18 cellular contexts compared by ENCODE assay signal in genomic region chr2:200708951-200709350, GRCh38.
DNase-seq lines count a peak whose midpoint lies in the region; ATAC-seq and TF ChIP-seq lines count a peak whose summit lies in the region.
"Had no signal": no experiment of that assay in that cellular context is flagged by ENCODE, and none has a peak within 500 bp of the region (broad histone marks: within the 10 kb centered on the region; RNA-seq: fewer than 3 reads in every experiment).

No MANE protein-coding gene starts in this region.

- no peak for TF ChIP-seq CTCF in chondrocyte (IDR thresholded peaks at IDR 0.05)
- no peak for TF ChIP-seq CTCF in transverse colon (IDR thresholded peaks at IDR 0.05)

- in situ Hi-C loops in transverse colon (cut with MboI; ENCODE audit: low pct_ligation_motif_present in 1 of 4, low pct_unique_long_range_greater_than_20kb in 1 of 4, low sequenced_read_pairs in 3 of 4), result loop anchor here in 2 of 4 donors (10.0 to 25.0 kb wide), 4 partner anchors 103 to 747 kb away; partner anchors contain the start of genes AOX1 (in 1 of the 2), BZW1 (in 1 of the 2), MAIP1 (in 1 of the 2) and TYW5 (in 1 of the 2)

- no peak for TF ChIP-seq POLR2A in transverse colon (IDR thresholded peaks at IDR 0.05)

- H3K4me3 Mint-ChIP-seq in activated CD4-positive, alpha-beta T cell treated with anti-CD3 and anti-CD28 coated beads for 36 hours, result no peak overlapping the region
- no peak overlapping the region for H3K4me3 Mint-ChIP-seq in activated CD4-positive, alpha-beta T cell treated with anti-CD3 and anti-CD28 coated beads, Interleukin-2, amount 10 ng/mL, durations not matched to agents 24 days and 14 days
- no peak overlapping the region for H3K4me3 Mint-ChIP-seq in chondrocyte (ENCODE audit: unreplicated experiment)
- no peak overlapping the region for H3K4me3 Mint-ChIP-seq in immature natural killer cell
- H3K4me3 Mint-ChIP-seq: CD4-positive, CD25-positive, alpha-beta regulatory T cell; CD8-positive, alpha-beta memory T cell; HFFc6 had no signal

- H3K4me1 ChIP-seq in BLaER1 (peaks cover 93% of the 10 kb centered on the region), transverse colon (peaks cover 0 to 20% (median 10%) of the 10 kb centered on the region in 4 donors)
- H3K4me1 ChIP-seq: HAP-1 had no signal

- H3K4me3 ChIP-seq in BLaER1 (no peak overlapping the region), transverse colon (no peak overlapping the region)
- H3K4me3 ChIP-seq: A549, GM23248, HAP-1 had no signal

- 80 to 89% methylated on average over 1 of the region's 1 CpG for WGBS in transverse colon (ENCODE audit: low coverage in 1 of 2), 2 donors

- H4K20me1 ChIP-seq in BLaER1, result peaks cover 32% of the 10 kb centered on the region; the same call in 1 of the 2 replicates

- CTCF ChIA-PET in activated CD4-positive, alpha-beta T cell treated with anti-CD3 and anti-CD28 coated beads for 36 hours (lab: Charles Lee), result interaction anchor here (0.6 to 0.7 kb wide), 2 partner anchors 24 to 1059 kb away, joined by 3 read pairs; no protein-coding TSS in a partner anchor

- DNase-seq in activated CD4-positive, alpha-beta T cell treated with anti-CD3 and anti-CD28 coated beads for 36 hours, result no peak
- DNase-seq in activated CD4-positive, alpha-beta T cell treated with anti-CD3 and anti-CD28 coated beads, Interleukin-2, amount 10 ng/mL, durations not matched to agents 24 days and 14 days, result no peak
- DNase-seq in NCI-H460 (ENCODE audit: extremely low read depth, low read depth) (peak; percentile 68), chondrocyte (ENCODE audit: low spot score) (no peak), transverse colon (no peak), immature natural killer cell (no peak)
- DNase-seq: C1 segment of cervical spinal cord; CD4-positive, CD25-positive, alpha-beta regulatory T cell; CD8-positive, alpha-beta memory T cell; COR-L47; GM23248; HFFc6; IMR-90 had no signal

- peaks cover 68% of the 10 kb centered on the region for H3K4me1 Mint-ChIP-seq in activated CD4-positive, alpha-beta T cell treated with anti-CD3 and anti-CD28 coated beads for 36 hours
- H3K4me1 Mint-ChIP-seq in activated CD4-positive, alpha-beta T cell treated with anti-CD3 and anti-CD28 coated beads, Interleukin-2, amount 10 ng/mL, durations not matched to agents 24 days and 14 days, result peaks cover 30% of the 10 kb centered on the region
- peaks cover 16% of the 10 kb centered on the region for H3K4me1 Mint-ChIP-seq in chondrocyte (ENCODE audit: low read depth)
- peaks cover 13 to 18% of the 10 kb centered on the region in 2 donors for H3K4me1 Mint-ChIP-seq in immature natural killer cell

- H3K36me3 Mint-ChIP-seq in activated CD4-positive, alpha-beta T cell treated with anti-CD3 and anti-CD28 coated beads for 36 hours (ENCODE audit: low read depth), result no peaks in the 10 kb centered on the region
- H3K36me3 Mint-ChIP-seq in activated CD4-positive, alpha-beta T cell treated with anti-CD3 and anti-CD28 coated beads, Interleukin-2, amount 10 ng/mL, durations not matched to agents 24 days and 14 days (ENCODE audit: low read depth), result no peaks in the 10 kb centered on the region
- no peaks in the 10 kb centered on the region for H3K36me3 Mint-ChIP-seq in chondrocyte (ENCODE audit: low read depth)
- H3K36me3 Mint-ChIP-seq in immature natural killer cell, result peaks cover 0 to 4% (median 0%) of the 10 kb centered on the region in 3 donors
- H3K36me3 Mint-ChIP-seq: CD4-positive, CD25-positive, alpha-beta regulatory T cell; CD8-positive, alpha-beta memory T cell had no signal

- ATAC-seq in activated CD4-positive, alpha-beta T cell treated with anti-CD3 and anti-CD28 coated beads for 36 hours, result no peak
- ATAC-seq in GM19397 (IDR thresholded peaks at IDR 0.05; ENCODE audit: unreplicated experiment), result no peak
- ATAC-seq: A549 had no signal

- no peak for TF ChIP-seq EP300 in transverse colon (IDR thresholded peaks at IDR 0.05; ENCODE audit: low read depth)

- peak overlapping the region; percentile 38 for H3K27ac Mint-ChIP-seq in activated CD4-positive, alpha-beta T cell treated with anti-CD3 and anti-CD28 coated beads for 36 hours
- H3K27ac Mint-ChIP-seq in activated CD4-positive, alpha-beta T cell treated with anti-CD3 and anti-CD28 coated beads, Interleukin-2, amount 10 ng/mL, durations not matched to agents 24 days and 14 days, result no peak overlapping the region
- H3K27ac Mint-ChIP-seq in chondrocyte (ENCODE audit: unreplicated experiment) (peak overlapping the region; percentile 57), immature natural killer cell (peak overlapping the region in 3 of 6 donors; percentile 57 to 71 (median 69))
- H3K27ac Mint-ChIP-seq: CD4-positive, CD25-positive, alpha-beta regulatory T cell; CD8-positive, alpha-beta memory T cell; HFFc6 had no signal

- peak overlapping the region; percentile 69 for H3K4me2 ChIP-seq in BLaER1
- H3K4me2 ChIP-seq: A549 had no signal

- H3K27me3 Mint-ChIP-seq in activated CD4-positive, alpha-beta T cell treated with anti-CD3 and anti-CD28 coated beads for 36 hours, result no peaks in the 10 kb centered on the region
- H3K27me3 Mint-ChIP-seq in activated CD4-positive, alpha-beta T cell treated with anti-CD3 and anti-CD28 coated beads, Interleukin-2, amount 10 ng/mL, durations not matched to agents 24 days and 14 days, result no peaks in the 10 kb centered on the region
- peaks cover 5% of the 10 kb centered on the region for H3K27me3 Mint-ChIP-seq in chondrocyte (ENCODE audit: low read depth)
- peaks cover 6 to 10% (median 9%) of the 10 kb centered on the region in 3 donors for H3K27me3 Mint-ChIP-seq in immature natural killer cell (ENCODE audit: low read depth in 3 of 3)

- H3K9ac ChIP-seq in BLaER1, result no peak overlapping the region
- H3K9ac ChIP-seq: GM23248 had no signal

- H3K27me3 ChIP-seq in BLaER1 (no peaks in the 10 kb centered on the region), transverse colon (no peaks in the 10 kb centered on the region)

- intact Hi-C loops in activated CD4-positive, alpha-beta T cell treated with anti-CD3 and anti-CD28 coated beads for 36 hours (cut with DNase I, micrococcal nuclease), result no loop called here
- intact Hi-C loops in activated CD4-positive, alpha-beta T cell treated with anti-CD3 and anti-CD28 coated beads, Interleukin-2, amount 10 ng/mL, durations not matched to agents 24 days and 14 days (cut with micrococcal nuclease), result no loop called here
- intact Hi-C loops in transverse colon (cut with DNase I; ENCODE audit: low total_unique reads), result loop anchor here (10.0 kb wide), 1 partner anchor 124 kb away; the partner anchor contains the start of gene AOX1

- peaks cover 6% of the 10 kb centered on the region; the same call in 1 of the 2 replicates for H3K36me3 ChIP-seq in BLaER1
- H3K36me3 ChIP-seq in transverse colon, result no peaks in the 10 kb centered on the region
- H3K36me3 ChIP-seq: HAP-1 had no signal

- no peaks in the 10 kb centered on the region for H3K9me3 ChIP-seq in BLaER1
- H3K9me3 ChIP-seq in transverse colon, result no peaks in the 10 kb centered on the region
- H3K9me3 ChIP-seq: A549, HAP-1 had no signal

- H3K9me3 Mint-ChIP-seq in activated CD4-positive, alpha-beta T cell treated with anti-CD3 and anti-CD28 coated beads for 36 hours (ENCODE audit: low read depth), result no peaks in the 10 kb centered on the region
- no peaks in the 10 kb centered on the region for H3K9me3 Mint-ChIP-seq in activated CD4-positive, alpha-beta T cell treated with anti-CD3 and anti-CD28 coated beads, Interleukin-2, amount 10 ng/mL, durations not matched to agents 24 days and 14 days
- no peaks in the 10 kb centered on the region for H3K9me3 Mint-ChIP-seq in chondrocyte (ENCODE audit: low read depth)
- H3K9me3 Mint-ChIP-seq in immature natural killer cell, result no peaks in the 10 kb centered on the region
- H3K9me3 Mint-ChIP-seq: CD4-positive, CD25-positive, alpha-beta regulatory T cell; CD8-positive, alpha-beta memory T cell; HFFc6 had no signal

- H3K27ac ChIP-seq in BLaER1 (peak overlapping the region; percentile 57; the same call in 1 of the 2 replicates), transverse colon (no peak overlapping the region)
- H3K27ac ChIP-seq: 22Rv1, GM23248 had no signal

- POLR2A ChIA-PET in activated CD4-positive, alpha-beta T cell treated with anti-CD3 and anti-CD28 coated beads for 36 hours (lab: Charles Lee), result no interaction called here
